Comparison of ENCODE assay signal across 18 cellular contexts in the genomic region with DNA sequence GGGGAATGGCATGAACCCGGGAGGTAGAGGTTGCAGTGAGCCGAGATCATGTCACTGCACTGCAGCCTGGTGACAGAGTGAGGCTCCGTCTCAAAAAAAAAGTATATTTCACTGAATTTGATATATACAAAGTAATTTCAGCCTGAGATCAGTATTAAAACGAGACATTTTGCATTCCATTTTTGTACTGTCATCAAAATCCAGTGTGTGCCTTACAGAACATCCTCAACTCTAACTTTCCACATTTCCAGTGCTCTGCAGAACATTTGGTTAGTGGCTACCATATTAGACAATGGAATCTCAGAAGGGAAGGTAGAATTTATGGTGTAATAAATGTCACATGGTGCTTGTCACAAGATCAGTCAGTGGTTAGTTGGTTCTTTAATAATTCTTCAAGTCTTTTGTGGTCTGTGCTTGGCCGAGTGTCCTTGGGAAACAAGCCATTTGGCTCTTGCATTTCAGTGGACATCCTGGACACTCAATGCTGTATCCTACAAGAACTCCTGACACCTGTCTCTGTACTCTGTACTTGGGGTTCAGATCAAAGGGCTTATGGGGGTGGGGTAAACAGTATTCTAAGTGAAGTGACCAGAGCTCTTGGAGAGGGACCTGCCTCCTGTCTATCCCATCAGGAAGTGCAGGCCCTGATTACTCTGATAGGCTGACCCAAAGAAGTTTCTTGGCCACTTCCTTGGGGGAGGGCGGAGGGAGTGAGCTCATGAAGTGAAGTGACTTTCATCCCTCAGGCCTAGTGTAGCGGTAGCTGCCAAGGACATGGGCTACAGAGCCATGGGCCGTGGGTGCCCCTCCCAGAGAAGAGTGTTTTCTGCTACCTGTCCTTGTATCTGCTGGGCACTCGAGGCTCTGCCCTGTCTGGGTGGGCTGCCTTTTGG. TPM values are rescaled to one million over a fixed set of nuclear protein-coding genes. Genes with fewer than 3 reads are reported as not detected.
DNase-seq lines count a peak whose midpoint lies in the region; ATAC-seq and TF ChIP-seq lines count a peak whose summit lies in the region.
"Had no signal": no experiment of that assay in that cellular context is flagged by ENCODE, and none has a peak within 500 bp of the region (broad histone marks: within the 10 kb centered on the region; RNA-seq: fewer than 3 reads in every experiment).

No MANE protein-coding gene starts in this region.

- DNase-seq in CD4-positive, alpha-beta T cell, result no peak
- DNase-seq in OCI-M1 (lab: John Stamatoyannopoulos, UW) (peak; percentile 17), epidermal melanocyte (ENCODE audit: insufficient read length, low spot score) (peak; percentile 59), neural crest cell (ENCODE audit: low read depth, low spot score) (no peak), dermis blood vessel endothelial cell (no peak), COLO829 (ENCODE audit: low spot score) (no peak), NCI-H187 (lab: John Stamatoyannopoulos, UW) (no peak)
- DNase-seq: activated CD4-positive, alpha-beta T cell treated with anti-CD3 and anti-CD28 coated beads, Interleukin-2, amount 50 U/mL, for 48 hours; activated T-cell treated with anti-CD3 and anti-CD28 coated beads, Interleukin-2, amount 50 U/mL, for 72 hours; erythroblast; kidney glomerular epithelial cell; mucosa of descending colon; NCI-H2029 treated with DMSO at 0.1 percent for 48 hours; NCI-H69; stimulated activated naive CD8-positive, alpha-beta T cell treated with anti-CD3 and anti-CD28 coated beads, Interleukin-15, amount 100 ng/mL, for 72 hours had no signal

- H3K27me3 Mint-ChIP-seq in CD4-positive, alpha-beta T cell, result no peaks in the 10 kb centered on the region
- H3K27me3 Mint-ChIP-seq in neural crest cell (ENCODE audit: low read depth), result peaks cover 3% of the 10 kb centered on the region
- H3K27me3 Mint-ChIP-seq: stimulated activated naive CD8-positive, alpha-beta T cell treated with anti-CD3 and anti-CD28 coated beads, Interleukin-15, amount 100 ng/mL, for 72 hours had no signal

- peaks cover 36% of the 10 kb centered on the region for H3K4me1 Mint-ChIP-seq in CD4-positive, alpha-beta T cell (ENCODE audit: low read depth)
- peaks cover 53% of the 10 kb centered on the region for H3K4me1 Mint-ChIP-seq in neural crest cell

- POLR2A ChIA-PET in CD4-positive, alpha-beta T cell (lab: Charles Lee), result no interaction called here

- no peak for ATAC-seq in CD4-positive, alpha-beta T cell (ENCODE audit: poor library complexity)
- no peak for ATAC-seq in GM21576 (IDR thresholded peaks at IDR 0.05; ENCODE audit: unreplicated experiment)
- ATAC-seq: activated T-cell treated with anti-CD3 and anti-CD28 coated beads, Interleukin-2, amount 50 U/mL, for 72 hours; mucosa of descending colon; SK-N-SH treated with all-trans-retinoic acid at 6 μM for 48 hours; stimulated activated naive CD8-positive, alpha-beta T cell treated with anti-CD3 and anti-CD28 coated beads, Interleukin-15, amount 100 ng/mL, for 72 hours had no signal

- H3K27ac Mint-ChIP-seq in CD4-positive, alpha-beta T cell, result no peak overlapping the region
- no peak overlapping the region for H3K27ac Mint-ChIP-seq in neural crest cell (ENCODE audit: unreplicated experiment)
- H3K27ac Mint-ChIP-seq: activated T-cell treated with anti-CD3 and anti-CD28 coated beads, Interleukin-2, amount 50 U/mL, for 72 hours had no signal

- intact Hi-C loops in CD4-positive, alpha-beta T cell (cut with DNase I, micrococcal nuclease), result no loop called here

- no peak for TF ChIP-seq CTCF in CD4-positive, alpha-beta T cell (IDR thresholded peaks at IDR 0.05)
- TF ChIP-seq CTCF in neural crest cell (conservative IDR thresholded peaks at IDR 0.05), result no peak

- no peaks in the 10 kb centered on the region for H3K9me3 ChIP-seq in CD4-positive, alpha-beta T cell (ENCODE audit: control insufficient read depth, low read length)
- H3K9me3 ChIP-seq: mucosa of descending colon had no signal

- CTCF ChIA-PET in CD4-positive, alpha-beta T cell (lab: Charles Lee), result no interaction called here

- H3K4me3 Mint-ChIP-seq in CD4-positive, alpha-beta T cell, result peak overlapping the region; percentile 54
- peak overlapping the region; percentile 85 for H3K4me3 Mint-ChIP-seq in neural crest cell
- H3K4me3 Mint-ChIP-seq: stimulated activated naive CD8-positive, alpha-beta T cell treated with anti-CD3 and anti-CD28 coated beads, Interleukin-15, amount 100 ng/mL, for 72 hours had no signal

- no peak overlapping the region for H3K27ac ChIP-seq in CD4-positive, alpha-beta T cell (ENCODE audit: low read depth, low read length)
- H3K27ac ChIP-seq: parathyroid adenoma had no signal

- H3K36me3 Mint-ChIP-seq in CD4-positive, alpha-beta T cell (ENCODE audit: low read depth), result peaks cover 10% of the 10 kb centered on the region
- H3K36me3 Mint-ChIP-seq in neural crest cell (ENCODE audit: low read depth), result peaks cover 5% of the 10 kb centered on the region

- no peaks in the 10 kb centered on the region for H3K27me3 ChIP-seq in CD4-positive, alpha-beta T cell (ENCODE audit: control insufficient read depth, insufficient read depth, low read length)

- H3K9me3 Mint-ChIP-seq in CD4-positive, alpha-beta T cell, result no peaks in the 10 kb centered on the region
- no peaks in the 10 kb centered on the region for H3K9me3 Mint-ChIP-seq in neural crest cell
- H3K9me3 Mint-ChIP-seq: activated T-cell treated with anti-CD3 and anti-CD28 coated beads, Interleukin-2, amount 50 U/mL, for 72 hours; stimulated activated naive CD8-positive, alpha-beta T cell treated with anti-CD3 and anti-CD28 coated beads, Interleukin-15, amount 100 ng/mL, for 72 hours had no signal

RNA-seq across cellular contexts. Expression of a gene that starts 3.7 kb away (rescaled TPM):
- 1 to 10 TPM; 3.6 to 4.3 TPM for total RNA-seq in CD4-positive, alpha-beta T cell
- 77.1 and 79.1 TPM in 2 replicates for total RNA-seq in neural crest cell
- total RNA-seq in dermis blood vessel endothelial cell, result 4.2 and 7.3 TPM in 2 replicates

RNA-seq across cellular contexts. Expression of a gene that starts 38.8 kb away (rescaled TPM):
- 10 to 100 TPM; 13.7 to 16.0 TPM for total RNA-seq in CD4-positive, alpha-beta T cell
- 26.2 and 26.5 TPM in 2 replicates for total RNA-seq in neural crest cell
- 8.2 and 10.4 TPM in 2 replicates for total RNA-seq in dermis blood vessel endothelial cell

Comparison
In these comparisons a context has a peak if more than half of its experiments do, and no peak if none do; other contexts are left out.
1. DNase-seq: peak in OCI-M1 (single experiment) and epidermal melanocyte (single experiment); none in CD4-positive, alpha-beta T cell (0 of 10), neural crest cell (single experiment), dermis blood vessel endothelial cell (single experiment), COLO829 (single experiment) and NCI-H187 (0 of 2).